9 cellular contexts compared by ENCODE assay signal in genomic region chr11:46345881-46346484, GRCh38. TPM values are rescaled to one million over a fixed set of nuclear protein-coding genes. Genes with fewer than 3 reads are reported as not detected.
A peak's percentile ranks its signal among the peaks of the same experiment; 100 is the strongest.
DNase-seq lines count a peak whose midpoint lies in the region; ATAC-seq, FAIRE-seq and TF ChIP-seq lines count a peak whose summit lies in the region.
"Had no signal": no experiment of that assay in that cellular context is flagged by ENCODE, and none has a peak within 500 bp of the region (broad histone marks: within the 10 kb centered on the region; RNA-seq: fewer than 3 reads in every experiment).

No MANE protein-coding gene starts in this region.

- peaks cover 3% of the 10 kb centered on the region for H3K9me1 ChIP-seq in keratinocyte (ENCODE audit: control insufficient read depth, extremely low read depth, insufficient read depth, low read length)

- H3K27ac ChIP-seq in keratinocyte (ENCODE audit: control insufficient read depth, insufficient read depth, low read length) (peak overlapping the region; percentile 22), stomach (peak overlapping the region in 4 of 5 donors; percentile 43 to 90 (median 76))

- peaks cover 2 to 4% of the 10 kb centered on the region in 2 experiments for H3K36me3 ChIP-seq in keratinocyte (ENCODE audit: control insufficient read depth in 2 of 2, extremely low read depth in 1 of 2, insufficient read depth in 2 of 2, low read length in 2 of 2)
- H3K36me3 ChIP-seq in stomach = no peaks in the 10 kb centered on the region

- TF ChIP-seq POLR2A in stomach (IDR thresholded peaks at IDR 0.05) = no peak

- peak overlapping the region; percentile 71 for H3K4me3 Mint-ChIP-seq in activated CD8-positive, alpha-beta T cell treated with anti-CD3 and anti-CD28 coated beads, Interleukin-2, amount 10 ng/mL, durations not matched to agents 7 days and 5 days

- peaks cover 23% of the 10 kb centered on the region for H3K36me3 Mint-ChIP-seq in activated CD8-positive, alpha-beta T cell treated with anti-CD3 and anti-CD28 coated beads, Interleukin-2, amount 10 ng/mL, durations not matched to agents 7 days and 5 days (ENCODE audit: low read depth)

- TF ChIP-seq EP300 in stomach (IDR thresholded peaks at IDR 0.05) = no peak

- H3K4me3 ChIP-seq in keratinocyte (ENCODE audit: control insufficient read depth in 2 of 3, extremely low read depth in 1 of 3, insufficient read depth in 2 of 3, low read depth in 1 of 3, low read length in 3 of 3) (peak overlapping the region; percentile 57 to 81 (median 75)), stomach (peak overlapping the region; percentile 18 to 93 (median 54))

- POLR2A ChIA-PET in activated CD8-positive, alpha-beta T cell treated with anti-CD3 and anti-CD28 coated beads, Interleukin-2, amount 10 ng/mL, durations not matched to agents 7 days and 5 days (lab: Charles Lee) = interaction anchor here (1.3 kb wide), 1 partner anchor 14 kb away, joined by 6 read pairs; no protein-coding TSS in a partner anchor

- H3K9me3 ChIP-seq in keratinocyte (ENCODE audit: control insufficient read depth, low read depth, low read length) (no peaks in the 10 kb centered on the region), stomach (no peaks in the 10 kb centered on the region)
- H3K9me3 ChIP-seq: A549 had no signal

- DNase-seq in NOMO-1 (lab: John Stamatoyannopoulos, UW; ENCODE audit: unreplicated experiment in 2 of 2) (peak; percentile 35 to 53), NOMO-1 treated with dmso at 0.1 percent for 144 hours (lab: John Stamatoyannopoulos, UW; ENCODE audit: unreplicated experiment) (no peak), keratinocyte (ENCODE audit: low read depth, low spot score) (no peak), stomach (no peak), COLO668 (lab: John Stamatoyannopoulos, UW; ENCODE audit: unreplicated experiment) (no peak), occipital lobe (lab: John Stamatoyannopoulos, UW) (no peak)
- peak; percentile 56 for DNase-seq in activated CD8-positive, alpha-beta T cell treated with anti-CD3 and anti-CD28 coated beads, Interleukin-2, amount 10 ng/mL, durations not matched to agents 7 days and 5 days

- H2AFZ ChIP-seq in keratinocyte (ENCODE audit: control insufficient read depth, low read length) = no peak overlapping the region

- H3K9me3 Mint-ChIP-seq in activated CD8-positive, alpha-beta T cell treated with anti-CD3 and anti-CD28 coated beads, Interleukin-2, amount 10 ng/mL, durations not matched to agents 7 days and 5 days (ENCODE audit: insufficient read depth) = no peaks in the 10 kb centered on the region

- peaks cover 61% of the 10 kb centered on the region for H3K4me1 ChIP-seq in keratinocyte (ENCODE audit: control insufficient read depth, extremely low read depth, insufficient read depth, low read length)
- H3K4me1 ChIP-seq in stomach = peaks cover 21 to 56% (median 50%) of the 10 kb centered on the region in 4 donors

- H3K27me3 Mint-ChIP-seq in activated CD8-positive, alpha-beta T cell treated with anti-CD3 and anti-CD28 coated beads, Interleukin-2, amount 10 ng/mL, durations not matched to agents 7 days and 5 days (ENCODE audit: low read depth) = peaks cover 7% of the 10 kb centered on the region

- H3K27me3 ChIP-seq in keratinocyte (ENCODE audit: control insufficient read depth, extremely low read depth, insufficient read depth, low read length) (no peaks in the 10 kb centered on the region), stomach (no peaks in the 10 kb centered on the region)

- peak overlapping the region; percentile 97 for H3K4me2 ChIP-seq in keratinocyte (ENCODE audit: control insufficient read depth, extremely low read depth, insufficient read depth, low read depth, low read length)

- TF ChIP-seq CTCF in keratinocyte (optimal IDR thresholded peaks at IDR 0.05 in 1 of 3, IDR thresholded peaks at IDR 0.05 in 1 of 3, conservative IDR thresholded peaks at IDR 0.05 in 1 of 3; ENCODE audit: extremely low read depth in 1 of 3, insufficient read depth in 2 of 3, low read length in 3 of 3) (no peak), stomach (IDR thresholded peaks at IDR 0.05) (no peak)

- intact Hi-C loops in stomach (cut with DNase I; ENCODE audit: low total_unique reads) = no loop called here

- dilution Hi-C loops in keratinocyte (cut with MboI; ENCODE audit: extremely low pct_ligation_motif_present, low sequenced_read_pairs) = no loop called here

- peak overlapping the region; percentile 72 for H3K9ac ChIP-seq in keratinocyte (ENCODE audit: control insufficient read depth, extremely low read depth, insufficient read depth, low read length)

- peak overlapping the region; percentile 76 for H3K27ac Mint-ChIP-seq in activated CD8-positive, alpha-beta T cell treated with anti-CD3 and anti-CD28 coated beads, Interleukin-2, amount 10 ng/mL, durations not matched to agents 7 days and 5 days

- CTCF ChIA-PET in activated CD8-positive, alpha-beta T cell treated with anti-CD3 and anti-CD28 coated beads, Interleukin-2, amount 10 ng/mL, durations not matched to agents 7 days and 5 days (lab: Charles Lee) = interaction anchor here (0.8 to 17.2 kb wide), 6 partner anchors 14 to 107 kb away, joined by 3 to 381 read pairs (median 17); no protein-coding TSS in a partner anchor

- peaks cover 50% of the 10 kb centered on the region for H3K79me2 ChIP-seq in keratinocyte (ENCODE audit: control insufficient read depth, insufficient read depth, low read length)

- H3K4me1 Mint-ChIP-seq in activated CD8-positive, alpha-beta T cell treated with anti-CD3 and anti-CD28 coated beads, Interleukin-2, amount 10 ng/mL, durations not matched to agents 7 days and 5 days (ENCODE audit: low read depth) = peaks cover 75% of the 10 kb centered on the region

- H4K20me1 ChIP-seq in keratinocyte (ENCODE audit: control insufficient read depth, extremely low read depth, insufficient read depth, low read length) = no peaks in the 10 kb centered on the region

- no peak for FAIRE-seq in keratinocyte (lab: Jason Lieb, UNC)
- FAIRE-seq: A549 had no signal

- 65 to 79% (median 74%) methylated on average over 10 of the region's 10 CpGs for WGBS in stomach, 5 donors

- ATAC-seq in activated CD8-positive, alpha-beta T cell treated with anti-CD3 and anti-CD28 coated beads, Interleukin-2, amount 10 ng/mL, durations not matched to agents 7 days and 5 days = peak; percentile 6
- no peak for ATAC-seq in GM21825 (IDR thresholded peaks at IDR 0.05; ENCODE audit: unreplicated experiment)

RNA-seq across cellular contexts. Expression of gene DGKZ, which starts 1.3 kb away (rescaled TPM):
- total RNA-seq in activated CD8-positive, alpha-beta T cell treated with anti-CD3 and anti-CD28 coated beads, Interleukin-2, amount 10 ng/mL, durations not matched to agents 7 days and 5 days = 100 to 1,000 TPM; 151 to 152 TPM
- 23.3 to 43.9 TPM (median 39.1 TPM) in 3 replicates for polyA plus RNA-seq in keratinocyte
- polyA plus RNA-seq in keratinocyte (2011; ENCODE audit: low read depth) = 31.5 TPM
- 22.4 and 46.3 TPM in 2 replicates for polyA plus RNA-seq in keratinocyte (2011; cell fraction: cytosol; rRNA removed)
- 69.8 and 91.7 TPM in 2 replicates for polyA plus RNA-seq in keratinocyte (2011; cell fraction: nucleus; rRNA removed)
- polyA plus RNA-seq in keratinocyte (2012; ENCODE audit: low replicate concordance) = 25.8 and 54.2 TPM in 2 replicates
- polyA minus RNA-seq in keratinocyte = 40.2 to 144 TPM (median 43.0 TPM) in 3 replicates
- 107 TPM for polyA minus RNA-seq in keratinocyte (2011; cell fraction: cytosol; rRNA and poly(A)+ RNA removed)
- polyA minus RNA-seq in keratinocyte (2011; cell fraction: nucleus; rRNA and poly(A)+ RNA removed) = 46.5 and 51.3 TPM in 2 replicates
- total RNA-seq in stomach = 100 to 1,000 TPM in 3 of 5 donors, 10 to 100 TPM in 2; 24.0 to 405 (median 102) TPM
- polyA plus RNA-seq in stomach = 10 to 100 TPM; 26.9 to 47.5 (median 35.0) TPM
- total RNA-seq in occipital lobe = 33.5 TPM

RNA-seq across cellular contexts. Expression of gene MDK, which starts 35.5 kb away (rescaled TPM):
- total RNA-seq in activated CD8-positive, alpha-beta T cell treated with anti-CD3 and anti-CD28 coated beads, Interleukin-2, amount 10 ng/mL, durations not matched to agents 7 days and 5 days = 1 to 10 TPM; 6.9 to 7.4 TPM
- 5.4 to 8.8 TPM (median 6.5 TPM) in 3 replicates for polyA plus RNA-seq in keratinocyte
- 3.9 TPM for polyA plus RNA-seq in keratinocyte (2011; ENCODE audit: low read depth)
- polyA plus RNA-seq in keratinocyte (2011; cell fraction: cytosol; rRNA removed) = 8.3 and 14.2 TPM in 2 replicates
- polyA plus RNA-seq in keratinocyte (2011; cell fraction: nucleus; rRNA removed) = 6.0 and 10.3 TPM in 2 replicates
- polyA plus RNA-seq in keratinocyte (2012; ENCODE audit: low replicate concordance) = 6.6 and 8.0 TPM in 2 replicates
- polyA minus RNA-seq in keratinocyte = 1.2 to 4.6 TPM (median 1.5 TPM) in 3 replicates
- polyA minus RNA-seq in keratinocyte (2011; cell fraction: cytosol; rRNA and poly(A)+ RNA removed) = 7.7 TPM
- 1.3 and 1.5 TPM in 2 replicates for polyA minus RNA-seq in keratinocyte (2011; cell fraction: nucleus; rRNA and poly(A)+ RNA removed)
- 100 to 1,000 TPM in 1 of 5 donors, 10 to 100 TPM in 3, 1 to 10 TPM in 1; 5.5 to 151 (median 21.0) TPM for total RNA-seq in stomach
- polyA plus RNA-seq in stomach = 10 to 100 TPM; 22.5 to 56.5 (median 29.2) TPM
- total RNA-seq in occipital lobe = 15.1 TPM

RNA-seq across cellular contexts. Expression of gene CHRM4, which starts 45.6 kb away (rescaled TPM):
- under 1 TPM; 0.37 TPM for total RNA-seq in activated CD8-positive, alpha-beta T cell treated with anti-CD3 and anti-CD28 coated beads, Interleukin-2, amount 10 ng/mL, durations not matched to agents 7 days and 5 days
- polyA plus RNA-seq in keratinocyte (0.06 TPM in 1 of 3 replicates, not detected in the others), stomach (not detected)
- not detected for polyA plus RNA-seq in keratinocyte (2011; ENCODE audit: low read depth)
- polyA plus RNA-seq in keratinocyte (2011; cell fraction: cytosol; rRNA removed) = not detected in 2 replicates
- 0.10 and 0.21 TPM in 2 replicates for polyA plus RNA-seq in keratinocyte (2011; cell fraction: nucleus; rRNA removed)
- polyA plus RNA-seq in keratinocyte (2012; ENCODE audit: low replicate concordance) = 0.17 TPM in 1 of 2 replicates, not detected in the other
- 0.42 TPM in 1 of 3 replicates, not detected in the others for polyA minus RNA-seq in keratinocyte
- polyA minus RNA-seq in keratinocyte (2011; cell fraction: cytosol; rRNA and poly(A)+ RNA removed) = not detected
- 0.42 TPM in 1 of 2 replicates, not detected in the other for polyA minus RNA-seq in keratinocyte (2011; cell fraction: nucleus; rRNA and poly(A)+ RNA removed)
- total RNA-seq in stomach (1 to 10 TPM in 1 of 5 donors, under 1 TPM in 1, not detected in 3; 0.37 to 2.8 TPM), occipital lobe (0.78 TPM)

Comparison
In these comparisons a context has a peak if more than half of its experiments do, and no peak if none do; other contexts are left out.
1. DNase-seq: peak in NOMO-1 (2 of 2) and activated CD8-positive, alpha-beta T cell treated with anti-CD3 and anti-CD28 coated beads, Interleukin-2, amount 10 ng/mL, durations not matched to agents 7 days and 5 days (single experiment); none in NOMO-1 treated with dmso at 0.1 percent for 144 hours (single experiment), keratinocyte (single experiment), stomach (single experiment), COLO668 (single experiment) and occipital lobe (single experiment).